Comparison of ENCODE assay signal across 8 cellular contexts in the genomic region with DNA sequence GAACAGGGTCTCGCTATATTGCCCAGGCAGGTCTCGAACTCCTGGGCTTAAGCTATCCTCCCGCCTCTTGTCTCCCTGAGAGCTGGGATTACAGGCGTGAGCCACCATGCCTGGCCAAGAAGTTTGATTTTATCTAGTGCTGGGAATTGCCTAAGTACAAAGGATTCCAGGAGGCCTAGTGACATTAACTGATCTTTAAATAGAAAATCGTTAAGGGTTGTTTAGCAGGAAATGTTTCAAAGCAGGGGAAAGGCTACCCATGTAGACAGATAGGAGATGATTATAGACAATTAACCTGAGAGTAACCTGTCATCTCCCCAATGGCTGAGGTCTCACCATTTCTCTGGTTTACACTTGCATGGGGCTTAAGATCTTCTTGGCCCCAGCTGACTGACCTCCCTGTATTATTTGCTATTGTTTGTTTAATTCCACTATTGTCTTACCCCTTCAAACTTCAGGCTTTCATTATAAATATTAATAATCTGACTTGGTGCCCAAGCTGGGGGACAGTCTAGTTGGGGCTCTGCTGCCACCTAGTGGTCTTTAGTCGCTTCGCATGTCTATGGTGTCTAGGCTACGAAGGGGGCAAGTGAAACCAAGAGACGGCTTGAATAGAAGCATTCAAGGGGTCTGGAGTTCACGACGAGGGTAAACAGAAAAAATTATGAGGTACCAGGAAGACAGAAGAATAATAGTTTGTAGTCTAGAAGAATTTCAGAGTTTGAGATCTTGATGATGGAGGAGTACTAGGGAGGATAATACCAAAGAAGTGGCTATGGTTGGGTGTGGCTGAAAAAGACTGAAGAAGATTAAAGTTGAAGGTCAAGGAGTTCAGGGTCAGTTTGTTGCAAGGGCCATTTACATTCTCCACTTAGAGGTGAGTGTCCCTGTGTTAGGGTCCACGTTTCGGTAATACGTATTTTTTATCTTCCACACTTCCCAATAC. TPM values are rescaled to one million over a fixed set of nuclear protein-coding genes. Genes with fewer than 3 reads are reported as not detected.
DNase-seq lines count a peak whose midpoint lies in the region; ATAC-seq lines count a peak whose summit lies in the region.

No MANE protein-coding gene starts in this region.

- peaks cover 5 to 6% (median 6%) of the 10 kb centered on the region in 3 donors for H3K4me1 Mint-ChIP-seq in T-cell

- no peak overlapping the region for H3K27ac ChIP-seq in right cardiac atrium (ENCODE audit: low read length)

- no peaks in the 10 kb centered on the region for H3K9me3 ChIP-seq in MG63
- H3K9me3 ChIP-seq in right cardiac atrium (ENCODE audit: control insufficient read depth, low read length), result no peaks in the 10 kb centered on the region

- DNase-seq in DMS114 treated with DMSO at 0.1 percent for 48 hours (lab: John Stamatoyannopoulos, UW; ENCODE audit: unreplicated experiment) (peak; percentile 52), MG63 (peak; percentile 26), T-cell (peak; percentile 8 to 66 (median 48)), amniotic epithelial cell (ENCODE audit: low read depth) (peak; percentile 42), right cardiac atrium (peak; percentile 56 to 81 (median 75)), sciatic nerve (ENCODE audit: low spot score) (peak; percentile 87)

- ATAC-seq in GM21576 (IDR thresholded peaks at IDR 0.05; ENCODE audit: unreplicated experiment), result peak; percentile 87
- peak; percentile 82 to 86 (median 84) for ATAC-seq in T-cell (replicated peaks in 1 of 4)
- peak; percentile 92 to 93 for ATAC-seq in right cardiac atrium
- ATAC-seq in sciatic nerve, result peak; percentile 94
- no peak for ATAC-seq in HG02970 (IDR thresholded peaks at IDR 0.05; ENCODE audit: low FRiP score, unreplicated experiment)

- H3K27me3 Mint-ChIP-seq in T-cell, result peaks cover 8 to 24% of the 10 kb centered on the region in 2 donors

- WGBS in right cardiac atrium, result 23% methylated on average over 14 of the region's 14 CpGs

- H3K4me3 ChIP-seq in MG63, result no peak overlapping the region
- H3K4me3 ChIP-seq in right cardiac atrium (ENCODE audit: low read length), result no peak overlapping the region

- H3K27ac Mint-ChIP-seq in T-cell, result peak overlapping the region in 1 of 2 donors; percentile 17

- intact Hi-C loops in right cardiac atrium (cut with DNase I), result loop anchor here (2.0 to 10.0 kb wide), 6 partner anchors 51 to 174 kb away; no protein-coding TSS in a partner anchor
- intact Hi-C loops in sciatic nerve (cut with DNase I), result no loop called here

- H3K4me1 ChIP-seq in right cardiac atrium (ENCODE audit: control insufficient read depth, insufficient read depth, low read length), result no peaks in the 10 kb centered on the region

- CTCF ChIA-PET in T-cell (lab: Charles Lee), result interaction anchor here (0.6 to 3.1 kb wide), 9 partner anchors 10 to 1381 kb away, joined by 3 to 28 read pairs (median 3); no protein-coding TSS in a partner anchor

- H3K27me3 ChIP-seq in MG63 (no peaks in the 10 kb centered on the region), right cardiac atrium (ENCODE audit: control insufficient read depth, insufficient read depth) (no peaks in the 10 kb centered on the region)

- POLR2A ChIA-PET in T-cell (lab: Charles Lee), result no interaction called here

- H3K9me3 Mint-ChIP-seq in T-cell, result no peaks in the 10 kb centered on the region

- no peaks in the 10 kb centered on the region for H3K36me3 Mint-ChIP-seq in T-cell

- H3K36me3 ChIP-seq in MG63, result no peaks in the 10 kb centered on the region

- H3K4me3 Mint-ChIP-seq in T-cell, result peak overlapping the region; percentile 22 to 39 (median 28)

RNA-seq across cellular contexts. Expression of gene BPGM, which starts 40.4 kb away (rescaled TPM):
- 8.7 and 9.6 TPM in 2 replicates for total RNA-seq in MG63 (2014; rRNA removed; shearing (Covaris generic); ENCODE audit: low replicate concordance)
- total RNA-seq in T-cell, result 10 to 100 TPM; 16.4 to 20.3 (median 18.3) TPM
- 10 to 100 TPM; 12.9 to 18.2 (median 14.3) TPM for total RNA-seq in right cardiac atrium
- 16.7 TPM for polyA plus RNA-seq in right cardiac atrium
- total RNA-seq in sciatic nerve, result 28.2 TPM

RNA-seq across cellular contexts. Expression of gene AKR1B15, which starts 57.3 kb away (rescaled TPM):
- not detected in 2 replicates for total RNA-seq in MG63 (2014; rRNA removed; shearing (Covaris generic); ENCODE audit: low replicate concordance)
- total RNA-seq in T-cell (not detected), right cardiac atrium (not detected), sciatic nerve (1.3 TPM)
- polyA plus RNA-seq in right cardiac atrium, result 0.07 TPM

Comparison
In these comparisons a context has a peak if more than half of its experiments do, and no peak if none do; other contexts are left out.
1. DNase-seq: peak in every context shown above with its lines; median percentile 87 in sciatic nerve; 75 in right cardiac atrium; 52 in DMS114 treated with DMSO at 0.1 percent for 48 hours; 48 in T-cell; 42 in amniotic epithelial cell; 26 in MG63.